11 cellular contexts compared by ENCODE assay signal in the genomic region with DNA sequence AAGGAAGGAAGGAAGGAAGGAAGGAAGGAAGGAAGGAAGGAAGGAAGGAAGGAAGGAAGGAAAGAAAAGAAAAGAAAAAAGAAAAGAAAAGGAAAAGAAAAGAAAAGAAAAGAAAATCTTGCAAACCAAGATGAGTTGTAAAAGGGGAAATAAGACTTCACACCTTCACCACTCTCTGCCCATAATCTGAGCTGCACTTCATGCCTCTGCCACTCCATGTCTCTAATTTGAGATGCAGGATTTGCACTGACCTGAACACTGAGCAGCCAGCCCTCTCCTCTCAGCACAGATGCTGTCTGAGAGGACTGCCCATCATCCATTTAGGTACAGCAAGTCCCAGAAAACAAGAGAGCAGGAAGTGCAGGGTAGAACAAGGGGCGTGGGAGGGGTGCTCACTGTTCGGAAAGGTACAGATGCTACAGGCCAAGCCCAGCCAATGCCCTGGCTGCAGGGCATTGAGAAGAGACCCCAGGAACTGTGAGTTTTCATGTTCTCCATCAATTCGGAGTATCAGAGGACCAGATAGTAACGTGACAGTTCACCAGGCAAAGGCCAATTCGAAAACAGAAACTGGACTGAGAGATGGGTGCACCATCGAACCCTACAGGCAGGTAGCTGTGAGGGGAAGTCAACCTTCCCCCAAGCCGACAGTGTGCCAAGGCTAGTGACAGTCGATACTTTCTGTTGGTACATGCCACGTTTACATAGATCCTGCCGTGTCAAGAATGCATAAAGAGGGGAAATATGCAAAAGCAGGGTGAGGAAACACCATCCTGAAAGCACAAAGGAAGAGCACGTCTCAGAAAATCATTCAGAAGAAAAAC.
DNase-seq lines count a peak whose midpoint lies in the region; ATAC-seq lines count a peak whose summit lies in the region.
"Had no signal": no experiment of that assay in that cellular context is flagged by ENCODE, and none has a peak within 500 bp of the region (broad histone marks: within the 10 kb centered on the region; RNA-seq: fewer than 3 reads in every experiment).

No MANE protein-coding gene starts in this region.

- no peak for DNase-seq in activated CD8-positive, alpha-beta memory T cell treated with anti-CD3 and anti-CD28 coated beads, Interleukin-2, amount 10 ng/mL, durations not matched to agents 7 days and 5 days
- DNase-seq in activated CD8-positive, alpha-beta memory T cell treated with anti-CD3 and anti-CD28 coated beads, Interleukin-2, amount 50 U/mL, for 4 hours, result no peak
- no peak for DNase-seq in activated CD4-positive, alpha-beta T cell treated with anti-CD3 and anti-CD28 coated beads, Interleukin-2, amount 10 ng/mL, durations not matched to agents 24 days and 14 days
- no peak for DNase-seq in cerebellar cortex (ENCODE audit: low spot score)
- DNase-seq: activated T-cell treated with anti-CD3 and anti-CD28 coated beads, Interleukin-2, amount 50 U/mL, for 72 hours; effector CD8-positive, alpha-beta T cell; NCI-H446 had no signal

- ATAC-seq in activated CD8-positive, alpha-beta memory T cell treated with anti-CD3 and anti-CD28 coated beads, Interleukin-2, amount 10 ng/mL, durations not matched to agents 7 days and 5 days, result no peak
- ATAC-seq in HG02571 (IDR thresholded peaks at IDR 0.05; ENCODE audit: unreplicated experiment) (peak; percentile 36), HG03457 (IDR thresholded peaks at IDR 0.05; ENCODE audit: unreplicated experiment) (no peak)
- peak; percentile 75 for ATAC-seq in stimulated activated memory B cell treated with anti-CD40 and anti-IgM and Interleukin-4, amounts not matched to agents 10 μg/mL and 1 μg/mL and 100 μg/mL, for 72 hours

- peaks cover 3% of the 10 kb centered on the region for H3K9me3 Mint-ChIP-seq in activated CD8-positive, alpha-beta memory T cell treated with anti-CD3 and anti-CD28 coated beads, Interleukin-2, amount 10 ng/mL, durations not matched to agents 7 days and 5 days (ENCODE audit: low read depth)
- H3K9me3 Mint-ChIP-seq in IgD-negative memory B cell, result no peaks in the 10 kb centered on the region
- no peaks in the 10 kb centered on the region for H3K9me3 Mint-ChIP-seq in stimulated activated memory B cell treated with anti-CD40 and anti-IgM and Interleukin-4, amounts not matched to agents 10 μg/mL and 1 μg/mL and 100 μg/mL, for 72 hours
- no peaks in the 10 kb centered on the region for H3K9me3 Mint-ChIP-seq in activated CD4-positive, alpha-beta T cell treated with anti-CD3 and anti-CD28 coated beads, Interleukin-2, amount 10 ng/mL, durations not matched to agents 24 days and 14 days
- H3K9me3 Mint-ChIP-seq: activated T-cell treated with anti-CD3 and anti-CD28 coated beads, Interleukin-2, amount 50 U/mL, for 72 hours had no signal

- intact Hi-C loops in activated CD4-positive, alpha-beta T cell treated with anti-CD3 and anti-CD28 coated beads, Interleukin-2, amount 10 ng/mL, durations not matched to agents 24 days and 14 days (cut with micrococcal nuclease), result no loop called here

- H3K4me1 Mint-ChIP-seq in activated CD8-positive, alpha-beta memory T cell treated with anti-CD3 and anti-CD28 coated beads, Interleukin-2, amount 10 ng/mL, durations not matched to agents 7 days and 5 days, result peaks cover 13% of the 10 kb centered on the region
- H3K4me1 Mint-ChIP-seq in IgD-negative memory B cell, result peaks cover 16 to 21% (median 19%) of the 10 kb centered on the region in 3 donors
- H3K4me1 Mint-ChIP-seq in stimulated activated memory B cell treated with anti-CD40 and anti-IgM and Interleukin-4, amounts not matched to agents 10 μg/mL and 1 μg/mL and 100 μg/mL, for 72 hours, result peaks cover 28% of the 10 kb centered on the region
- no peaks in the 10 kb centered on the region for H3K4me1 Mint-ChIP-seq in activated CD4-positive, alpha-beta T cell treated with anti-CD3 and anti-CD28 coated beads, Interleukin-2, amount 10 ng/mL, durations not matched to agents 24 days and 14 days

- no peak overlapping the region for H3K27ac Mint-ChIP-seq in activated CD8-positive, alpha-beta memory T cell treated with anti-CD3 and anti-CD28 coated beads, Interleukin-2, amount 10 ng/mL, durations not matched to agents 7 days and 5 days
- peak overlapping the region in 2 of 3 donors; percentile 82 to 89 for H3K27ac Mint-ChIP-seq in IgD-negative memory B cell
- H3K27ac Mint-ChIP-seq in stimulated activated memory B cell treated with anti-CD40 and anti-IgM and Interleukin-4, amounts not matched to agents 10 μg/mL and 1 μg/mL and 100 μg/mL, for 72 hours, result peak overlapping the region; percentile 7
- no peak overlapping the region for H3K27ac Mint-ChIP-seq in activated CD4-positive, alpha-beta T cell treated with anti-CD3 and anti-CD28 coated beads, Interleukin-2, amount 10 ng/mL, durations not matched to agents 24 days and 14 days
- H3K27ac Mint-ChIP-seq: activated T-cell treated with anti-CD3 and anti-CD28 coated beads, Interleukin-2, amount 50 U/mL, for 72 hours had no signal

- no peaks in the 10 kb centered on the region for H3K27me3 Mint-ChIP-seq in activated CD8-positive, alpha-beta memory T cell treated with anti-CD3 and anti-CD28 coated beads, Interleukin-2, amount 10 ng/mL, durations not matched to agents 7 days and 5 days
- H3K27me3 Mint-ChIP-seq in IgD-negative memory B cell, result peaks cover 5% of the 10 kb centered on the region
- H3K27me3 Mint-ChIP-seq in stimulated activated memory B cell treated with anti-CD40 and anti-IgM and Interleukin-4, amounts not matched to agents 10 μg/mL and 1 μg/mL and 100 μg/mL, for 72 hours, result peaks cover 22% of the 10 kb centered on the region
- H3K27me3 Mint-ChIP-seq in activated CD4-positive, alpha-beta T cell treated with anti-CD3 and anti-CD28 coated beads, Interleukin-2, amount 10 ng/mL, durations not matched to agents 24 days and 14 days, result no peaks in the 10 kb centered on the region

- no peaks in the 10 kb centered on the region for H3K36me3 Mint-ChIP-seq in activated CD8-positive, alpha-beta memory T cell treated with anti-CD3 and anti-CD28 coated beads, Interleukin-2, amount 10 ng/mL, durations not matched to agents 7 days and 5 days
- peaks cover 3% of the 10 kb centered on the region for H3K36me3 Mint-ChIP-seq in IgD-negative memory B cell
- no peaks in the 10 kb centered on the region for H3K36me3 Mint-ChIP-seq in stimulated activated memory B cell treated with anti-CD40 and anti-IgM and Interleukin-4, amounts not matched to agents 10 μg/mL and 1 μg/mL and 100 μg/mL, for 72 hours
- H3K36me3 Mint-ChIP-seq in activated CD4-positive, alpha-beta T cell treated with anti-CD3 and anti-CD28 coated beads, Interleukin-2, amount 10 ng/mL, durations not matched to agents 24 days and 14 days (ENCODE audit: low read depth), result no peaks in the 10 kb centered on the region

- CTCF ChIA-PET in activated CD8-positive, alpha-beta memory T cell treated with anti-CD3 and anti-CD28 coated beads, Interleukin-2, amount 10 ng/mL, durations not matched to agents 7 days and 5 days (lab: Charles Lee), result no interaction called here

- peak overlapping the region; percentile 11 for H3K4me3 Mint-ChIP-seq in activated CD8-positive, alpha-beta memory T cell treated with anti-CD3 and anti-CD28 coated beads, Interleukin-2, amount 10 ng/mL, durations not matched to agents 7 days and 5 days
- peak overlapping the region; percentile 6 to 90 (median 56) for H3K4me3 Mint-ChIP-seq in IgD-negative memory B cell
- peak overlapping the region; percentile 38 for H3K4me3 Mint-ChIP-seq in stimulated activated memory B cell treated with anti-CD40 and anti-IgM and Interleukin-4, amounts not matched to agents 10 μg/mL and 1 μg/mL and 100 μg/mL, for 72 hours
- H3K4me3 Mint-ChIP-seq in activated CD4-positive, alpha-beta T cell treated with anti-CD3 and anti-CD28 coated beads, Interleukin-2, amount 10 ng/mL, durations not matched to agents 24 days and 14 days, result no peak overlapping the region

Comparison
In these comparisons a context has a peak if more than half of its experiments do, and no peak if none do; other contexts are left out.
1. ATAC-seq: peak in HG02571 (single experiment) and stimulated activated memory B cell treated with anti-CD40 and anti-IgM and Interleukin-4, amounts not matched to agents 10 μg/mL and 1 μg/mL and 100 μg/mL, for 72 hours (single experiment); none in activated CD8-positive, alpha-beta memory T cell treated with anti-CD3 and anti-CD28 coated beads, Interleukin-2, amount 10 ng/mL, durations not matched to agents 7 days and 5 days (single experiment) and HG03457 (single experiment).
2. H3K27ac Mint-ChIP-seq: peak in IgD-negative memory B cell (2 of 3) and stimulated activated memory B cell treated with anti-CD40 and anti-IgM and Interleukin-4, amounts not matched to agents 10 μg/mL and 1 μg/mL and 100 μg/mL, for 72 hours (single experiment); none in activated CD8-positive, alpha-beta memory T cell treated with anti-CD3 and anti-CD28 coated beads, Interleukin-2, amount 10 ng/mL, durations not matched to agents 7 days and 5 days (single experiment) and activated CD4-positive, alpha-beta T cell treated with anti-CD3 and anti-CD28 coated beads, Interleukin-2, amount 10 ng/mL, durations not matched to agents 24 days and 14 days (single experiment).